Comparison of ENCODE assay signal across 8 cellular contexts in genomic region chr11:44861829-44862545, GRCh38.
DNase-seq lines count a peak whose midpoint lies in the region; ATAC-seq lines count a peak whose summit lies in the region.

No MANE protein-coding gene starts in this region.

- H3K27me3 Mint-ChIP-seq in activated CD4-positive, alpha-beta memory T cell treated with anti-CD3 and anti-CD28 coated beads, Interleukin-2, amount 10 ng/mL, durations not matched to agents 7 days and 5 days, result peaks cover 64% of the 10 kb centered on the region
- peaks cover 0 to 9% of the 10 kb centered on the region in 2 donors for H3K27me3 Mint-ChIP-seq in effector memory CD8-positive, alpha-beta T cell

- H3K9me3 Mint-ChIP-seq in activated CD4-positive, alpha-beta memory T cell treated with anti-CD3 and anti-CD28 coated beads, Interleukin-2, amount 10 ng/mL, durations not matched to agents 7 days and 5 days, result no peaks in the 10 kb centered on the region
- H3K9me3 Mint-ChIP-seq in effector memory CD8-positive, alpha-beta T cell, result no peaks in the 10 kb centered on the region
- H3K9me3 Mint-ChIP-seq in stimulated activated effector memory CD8-positive, alpha-beta T cell treated with anti-CD3 and anti-CD28 coated beads, Interleukin-12 subunit alpha, Interleukin-12 subunit beta, amount 100 ng/mL, for 72 hours, result no peaks in the 10 kb centered on the region

- peaks cover 24% of the 10 kb centered on the region for H3K4me1 Mint-ChIP-seq in activated CD4-positive, alpha-beta memory T cell treated with anti-CD3 and anti-CD28 coated beads, Interleukin-2, amount 10 ng/mL, durations not matched to agents 7 days and 5 days
- peaks cover 30 to 43% of the 10 kb centered on the region in 2 donors for H3K4me1 Mint-ChIP-seq in effector memory CD8-positive, alpha-beta T cell (ENCODE audit: low read depth in 2 of 2)
- peaks cover 51% of the 10 kb centered on the region for H3K4me1 Mint-ChIP-seq in stimulated activated effector memory CD8-positive, alpha-beta T cell treated with anti-CD3 and anti-CD28 coated beads, Interleukin-12 subunit alpha, Interleukin-12 subunit beta, amount 100 ng/mL, for 72 hours

- peak; percentile 48 for DNase-seq in NCI-H2196 treated with DMSO at 0.1 percent for 48 hours (lab: John Stamatoyannopoulos, UW; ENCODE audit: unreplicated experiment)
- peak; percentile 92 for DNase-seq in activated CD4-positive, alpha-beta memory T cell treated with anti-CD3 and anti-CD28 coated beads, Interleukin-2, amount 10 ng/mL, durations not matched to agents 7 days and 5 days
- peak; percentile 79 to 81 (median 80) for DNase-seq in effector memory CD8-positive, alpha-beta T cell
- peak; percentile 90 for DNase-seq in mucosa of gallbladder (ENCODE audit: low spot score)
- peak; percentile 70 to 94 for DNase-seq in stimulated activated effector memory CD8-positive, alpha-beta T cell treated with anti-CD3 and anti-CD28 coated beads, Interleukin-12 subunit alpha, Interleukin-12 subunit beta, amount 100 ng/mL, for 72 hours (ENCODE audit: low spot score in 2 of 2)
- DNase-seq in NCI-H510A (lab: John Stamatoyannopoulos, UW), result no peak

- H3K4me3 Mint-ChIP-seq in activated CD4-positive, alpha-beta memory T cell treated with anti-CD3 and anti-CD28 coated beads, Interleukin-2, amount 10 ng/mL, durations not matched to agents 7 days and 5 days, result peak overlapping the region; percentile 1
- peak overlapping the region; percentile 59 to 71 for H3K4me3 Mint-ChIP-seq in effector memory CD8-positive, alpha-beta T cell
- peak overlapping the region; percentile 35 for H3K4me3 Mint-ChIP-seq in stimulated activated effector memory CD8-positive, alpha-beta T cell treated with anti-CD3 and anti-CD28 coated beads, Interleukin-12 subunit alpha, Interleukin-12 subunit beta, amount 100 ng/mL, for 72 hours

- peak overlapping the region; percentile 4 for H3K27ac Mint-ChIP-seq in activated CD4-positive, alpha-beta memory T cell treated with anti-CD3 and anti-CD28 coated beads, Interleukin-2, amount 10 ng/mL, durations not matched to agents 7 days and 5 days
- H3K27ac Mint-ChIP-seq in effector memory CD8-positive, alpha-beta T cell, result peak overlapping the region; percentile 57 to 84
- H3K27ac Mint-ChIP-seq in stimulated activated effector memory CD8-positive, alpha-beta T cell treated with anti-CD3 and anti-CD28 coated beads, Interleukin-12 subunit alpha, Interleukin-12 subunit beta, amount 100 ng/mL, for 72 hours, result peak overlapping the region; percentile 90

- H3K36me3 Mint-ChIP-seq in activated CD4-positive, alpha-beta memory T cell treated with anti-CD3 and anti-CD28 coated beads, Interleukin-2, amount 10 ng/mL, durations not matched to agents 7 days and 5 days (ENCODE audit: low read depth), result peaks cover 12% of the 10 kb centered on the region
- peaks cover 13% of the 10 kb centered on the region for H3K36me3 Mint-ChIP-seq in effector memory CD8-positive, alpha-beta T cell (ENCODE audit: insufficient read depth)
- H3K36me3 Mint-ChIP-seq in stimulated activated effector memory CD8-positive, alpha-beta T cell treated with anti-CD3 and anti-CD28 coated beads, Interleukin-12 subunit alpha, Interleukin-12 subunit beta, amount 100 ng/mL, for 72 hours, result peaks cover 18% of the 10 kb centered on the region

- CTCF ChIA-PET in activated CD4-positive, alpha-beta memory T cell treated with anti-CD3 and anti-CD28 coated beads, Interleukin-2, amount 10 ng/mL, durations not matched to agents 7 days and 5 days (lab: Charles Lee), result interaction anchor here (0.9 to 1.4 kb wide), 10 partner anchors 9 to 250 kb away, joined by 3 to 7 read pairs (median 3); no protein-coding TSS in a partner anchor

- POLR2A ChIA-PET in activated CD4-positive, alpha-beta memory T cell treated with anti-CD3 and anti-CD28 coated beads, Interleukin-2, amount 10 ng/mL, durations not matched to agents 7 days and 5 days (lab: Charles Lee), result interaction anchor here (1.1 to 1.3 kb wide), 3 partner anchors 49 to 181 kb away, joined by 3 to 7 read pairs (median 4); no protein-coding TSS in a partner anchor

- ATAC-seq in GM18498 (IDR thresholded peaks at IDR 0.05; ENCODE audit: unreplicated experiment), result peak; percentile 99
- ATAC-seq in HG02763 (IDR thresholded peaks at IDR 0.05; ENCODE audit: unreplicated experiment), result peak; percentile 100
- peak; percentile 97 for ATAC-seq in effector memory CD8-positive, alpha-beta T cell (replicated peaks)
- peak; percentile 99 for ATAC-seq in stimulated activated effector memory CD8-positive, alpha-beta T cell treated with anti-CD3 and anti-CD28 coated beads, Interleukin-12 subunit alpha, Interleukin-12 subunit beta, amount 100 ng/mL, for 72 hours

Comparison
In these comparisons a context has a peak if more than half of its experiments do, and no peak if none do; other contexts are left out.
1. H3K27ac Mint-ChIP-seq: peak in every context shown above with its lines; median percentile 90 in stimulated activated effector memory CD8-positive, alpha-beta T cell treated with anti-CD3 and anti-CD28 coated beads, Interleukin-12 subunit alpha, Interleukin-12 subunit beta, amount 100 ng/mL, for 72 hours; 70 in effector memory CD8-positive, alpha-beta T cell; 4 in activated CD4-positive, alpha-beta memory T cell treated with anti-CD3 and anti-CD28 coated beads, Interleukin-2, amount 10 ng/mL, durations not matched to agents 7 days and 5 days.
2. H3K4me3 Mint-ChIP-seq: peak in every context shown above with its lines; median percentile 65 in effector memory CD8-positive, alpha-beta T cell; 35 in stimulated activated effector memory CD8-positive, alpha-beta T cell treated with anti-CD3 and anti-CD28 coated beads, Interleukin-12 subunit alpha, Interleukin-12 subunit beta, amount 100 ng/mL, for 72 hours; 1 in activated CD4-positive, alpha-beta memory T cell treated with anti-CD3 and anti-CD28 coated beads, Interleukin-2, amount 10 ng/mL, durations not matched to agents 7 days and 5 days.